Comparison of ENCODE assay signal across 20 cellular contexts in the genomic region with DNA sequence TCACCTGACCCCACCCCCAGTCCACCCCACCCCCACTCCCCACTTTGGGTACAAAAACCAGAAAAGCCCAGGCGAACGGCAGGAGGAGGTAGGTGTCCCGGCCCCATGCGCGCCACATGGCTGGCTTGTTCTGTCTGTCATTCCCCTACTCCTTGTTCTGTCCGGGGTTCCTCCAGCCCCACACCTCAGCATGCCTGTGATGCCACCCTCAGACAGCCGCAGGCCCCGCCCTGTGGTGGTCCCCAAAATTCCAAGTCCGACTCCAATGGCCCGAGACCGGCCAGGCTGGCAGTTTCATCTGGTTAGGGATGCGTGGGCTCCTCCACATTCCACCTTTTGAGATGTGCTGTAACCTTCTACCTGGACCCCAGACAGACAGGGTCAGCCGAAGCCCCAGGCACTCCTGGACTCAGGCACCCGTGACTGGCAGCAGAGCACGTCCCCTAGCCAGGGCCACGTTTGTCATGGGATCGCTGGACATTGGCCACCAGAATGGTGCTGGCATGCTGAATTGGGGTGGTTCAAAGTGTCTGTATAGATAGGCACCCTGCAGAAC.
A peak's percentile ranks its signal among the peaks of the same experiment; 100 is the strongest.
DNase-seq lines count a peak whose midpoint lies in the region; ATAC-seq, FAIRE-seq and TF ChIP-seq lines count a peak whose summit lies in the region.
"Had no signal": no experiment of that assay in that cellular context is flagged by ENCODE, and none has a peak within 500 bp of the region (broad histone marks: within the 10 kb centered on the region; RNA-seq: fewer than 3 reads in every experiment).

No MANE protein-coding gene starts in this region.

- no peak overlapping the region for H3K4ac ChIP-seq in H1 (replicated peaks; ENCODE audit: insufficient read length, low read depth, low read length)

- no peak overlapping the region for H3K27ac ChIP-seq in H1 (ENCODE audit: low read depth, low read length)
- H3K27ac ChIP-seq in WERI-Rb-1 = no peak overlapping the region
- H3K27ac ChIP-seq: foreskin keratinocyte, GM23248 had no signal

- TF ChIP-seq CTCF in Loucy (conservative IDR thresholded peaks at IDR 0.05; ENCODE audit: low read length) (no peak), H1 (IDR thresholded peaks at IDR 0.05; ENCODE audit: control extremely low read depth in 1 of 3, insufficient read depth in 1 of 3, low read depth in 1 of 3, low read length in 3 of 3) (no peak), WERI-Rb-1 (IDR thresholded peaks at IDR 0.05; ENCODE audit: low read depth, low read length) (no peak)

- peak overlapping the region; percentile 1; the same call in 1 of the 2 replicates for H2BK12ac ChIP-seq in H1 (ENCODE audit: low read depth, low read length)

- H3K4me2 ChIP-seq in Loucy (ENCODE audit: low read depth, low read length, poor library complexity, severe bottlenecking) = peak overlapping the region; percentile 29
- no peak overlapping the region for H3K4me2 ChIP-seq in H1 (ENCODE audit: insufficient read depth in 1 of 2, low read depth in 2 of 2, low read length in 2 of 2)

- H3K56ac ChIP-seq in H1 (replicated peaks; ENCODE audit: insufficient read length, low read depth, low read length) = no peak overlapping the region

- peaks cover 62% of the 10 kb centered on the region for H3K27me3 Mint-ChIP-seq in activated naive CD4-positive, alpha-beta T cell treated with anti-CD3 and anti-CD28 coated beads, Interleukin-2, amount 10 ng/mL, durations not matched to agents 7 days and 5 days

- no peak for TF ChIP-seq POLR2A in H1 (IDR thresholded peaks at IDR 0.05; ENCODE audit: control extremely low read depth in 1 of 2, low read depth in 2 of 2, low read length in 2 of 2)

- H3K36me3 ChIP-seq in Loucy (ENCODE audit: insufficient read depth, low read length) = no peaks in the 10 kb centered on the region
- H3K36me3 ChIP-seq in H1 (ENCODE audit: control insufficient read depth in 2 of 4, insufficient read depth in 4 of 4, low read length in 3 of 4) = no peaks in the 10 kb centered on the region
- no peaks in the 10 kb centered on the region for H3K36me3 ChIP-seq in WERI-Rb-1

- no peak overlapping the region for H3K18ac ChIP-seq in H1 (ENCODE audit: extremely low read depth, low read length)

- 96% methylated on average over 14 of the region's 17 CpGs; no CpG with 5 or more reads in 1 of the 2 experiments for WGBS in H1 (ENCODE audit: extremely low coverage in 1 of 2, insufficient coverage in 1 of 2, insufficient read length in 1 of 2, insufficient replicate concordance in 2 of 2, low coverage in 1 of 2, low lambda C conversion rate in 2 of 2, missing lambda C conversion rate in 1 of 2), 2 experiments

- no peaks in the 10 kb centered on the region for H3K9me3 ChIP-seq in Loucy (ENCODE audit: insufficient read depth, low read depth, low read length)
- peaks cover 0 to 4% of the 10 kb centered on the region in 2 experiments; a peak in 3 of 4 replicates for H3K9me3 ChIP-seq in H1 (ENCODE audit: insufficient read depth in 2 of 2, low read depth in 1 of 2, low read length in 1 of 2)
- peaks cover 10% of the 10 kb centered on the region for H3K9me3 ChIP-seq in WERI-Rb-1 (ENCODE audit: severe bottlenecking)

- peaks cover 2% of the 10 kb centered on the region for H3K36me3 Mint-ChIP-seq in activated naive CD4-positive, alpha-beta T cell treated with anti-CD3 and anti-CD28 coated beads, Interleukin-2, amount 10 ng/mL, durations not matched to agents 7 days and 5 days
- H3K36me3 Mint-ChIP-seq in stimulated activated effector memory CD8-positive, alpha-beta T cell treated with anti-CD3 and anti-CD28 coated beads, Interleukin-12 subunit alpha, Interleukin-12 subunit beta, amount 100 ng/mL, for 72 hours = no peaks in the 10 kb centered on the region

- H2BK15ac ChIP-seq in H1 (ENCODE audit: low read length) = no peak overlapping the region; the same call in 1 of the 2 replicates

- DNase-seq in activated naive CD4-positive, alpha-beta T cell treated with anti-CD3 and anti-CD28 coated beads, Interleukin-2, amount 10 ng/mL, durations not matched to agents 7 days and 5 days = no peak
- no peak for DNase-seq in activated naive CD4-positive, alpha-beta T cell treated with anti-CD3 and anti-CD28 coated beads, Interleukin-2, amount 50 U/mL, for 16 hours
- DNase-seq in H1 (ENCODE audit: low read depth in 1 of 2, low spot score in 2 of 2) = no peak
- DNase-seq in stimulated activated effector memory CD8-positive, alpha-beta T cell treated with anti-CD3 and anti-CD28 coated beads, Interleukin-12 subunit alpha, Interleukin-12 subunit beta, amount 100 ng/mL, for 72 hours (ENCODE audit: low spot score in 2 of 2) = no peak
- DNase-seq in WERI-Rb-1 = no peak
- DNase-seq in HuH-7.5 (ENCODE audit: low spot score) = no peak
- DNase-seq in stimulated activated CD4-positive, alpha-beta T cell treated with anti-CD3 and anti-CD28 coated beads, Interleukin-12 subunit alpha, Interleukin-12 subunit beta, amount 100 ng/mL, for 4 hours = no peak
- DNase-seq: cortex of kidney, foreskin keratinocyte, GF-D8, GM23248, midbrain, NCI-H187 treated with DMSO at 0.1 percent for 48 hours, NCI-H510A treated with DMSO at 0.1 percent for 48 hours, nucleus accumbens, SHP77 treated with DMSO at 0.1 percent for 48 hours, T-helper 9 cell had no signal

- H3K79me2 ChIP-seq in Loucy (ENCODE audit: insufficient read depth, low read length) (no peaks in the 10 kb centered on the region), H1 (ENCODE audit: control insufficient read depth in 1 of 2, insufficient read depth in 2 of 2, low read length in 2 of 2) (no peaks in the 10 kb centered on the region)

- H3K23me2 ChIP-seq in H1 (ENCODE audit: low read depth, low read length) = peaks cover 14% of the 10 kb centered on the region

- CTCF ChIA-PET in activated naive CD4-positive, alpha-beta T cell treated with anti-CD3 and anti-CD28 coated beads, Interleukin-2, amount 10 ng/mL, durations not matched to agents 7 days and 5 days (lab: Charles Lee) = no interaction called here
- CTCF ChIA-PET in H1 (lab: Charles Lee; ENCODE audit: partially characterized antibody) = no interaction called here

- no peak overlapping the region for H3K4me3 Mint-ChIP-seq in activated naive CD4-positive, alpha-beta T cell treated with anti-CD3 and anti-CD28 coated beads, Interleukin-2, amount 10 ng/mL, durations not matched to agents 7 days and 5 days
- peak overlapping the region; percentile 36 for H3K4me3 Mint-ChIP-seq in stimulated activated effector memory CD8-positive, alpha-beta T cell treated with anti-CD3 and anti-CD28 coated beads, Interleukin-12 subunit alpha, Interleukin-12 subunit beta, amount 100 ng/mL, for 72 hours

- no peak for ATAC-seq in stimulated activated effector memory CD8-positive, alpha-beta T cell treated with anti-CD3 and anti-CD28 coated beads, Interleukin-12 subunit alpha, Interleukin-12 subunit beta, amount 100 ng/mL, for 72 hours
- ATAC-seq: foreskin keratinocyte, sciatic nerve had no signal

- 0 out of 2 replicates have a peak overlapping the region, but pooled peaks have one; percentile 28 for H2AK5ac ChIP-seq in H1 (ENCODE audit: low read depth, low read length)

- H3K4me1 ChIP-seq in Loucy (ENCODE audit: insufficient read depth, low read length, poor library complexity, severe bottlenecking) = peaks cover 28% of the 10 kb centered on the region
- peaks cover 9 to 26% (median 18%) of the 10 kb centered on the region in 4 experiments for H3K4me1 ChIP-seq in H1 (replicated peaks in 1 of 4; ENCODE audit: control insufficient read depth in 3 of 4, insufficient read depth in 4 of 4, low read length in 3 of 4)
- H3K4me1 ChIP-seq: foreskin keratinocyte had no signal

- no peak overlapping the region for H4K5ac ChIP-seq in H1 (ENCODE audit: insufficient read length, low read depth, low read length)

- peak overlapping the region; percentile 4 for H4K91ac ChIP-seq in H1 (replicated peaks; ENCODE audit: insufficient read length, low read length)

- no peak overlapping the region for H3K23ac ChIP-seq in H1 (ENCODE audit: insufficient read length)

- H3K9me2 ChIP-seq in Loucy (replicated peaks; ENCODE audit: low read depth, low read length) = no peaks in the 10 kb centered on the region

- TF ChIP-seq RAD21 in H1 (IDR thresholded peaks at IDR 0.05 in 1 of 2, conservative IDR thresholded peaks at IDR 0.05 in 1 of 2; ENCODE audit: low read depth in 2 of 2, low read length in 2 of 2) = no peak

- H3K9ac ChIP-seq in Loucy (ENCODE audit: low read depth, low read length, poor library complexity, severe bottlenecking) (no peak overlapping the region), H1 (replicated peaks in 1 of 4; ENCODE audit: extremely low read depth in 1 of 4, low read depth in 3 of 4, low read length in 3 of 4) (no peak overlapping the region)
- H3K9ac ChIP-seq: GM23248 had no signal

- no peaks in the 10 kb centered on the region for H3K79me1 ChIP-seq in H1 (ENCODE audit: low read depth, low read length)

- H3K9me3 Mint-ChIP-seq in activated naive CD4-positive, alpha-beta T cell treated with anti-CD3 and anti-CD28 coated beads, Interleukin-2, amount 10 ng/mL, durations not matched to agents 7 days and 5 days = peaks cover 6% of the 10 kb centered on the region
- H3K9me3 Mint-ChIP-seq in stimulated activated effector memory CD8-positive, alpha-beta T cell treated with anti-CD3 and anti-CD28 coated beads, Interleukin-12 subunit alpha, Interleukin-12 subunit beta, amount 100 ng/mL, for 72 hours = no peaks in the 10 kb centered on the region

- H2AFZ ChIP-seq in Loucy (ENCODE audit: low read length) = no peak overlapping the region
- H2AFZ ChIP-seq in H1 (ENCODE audit: low read length) = no peak overlapping the region
- H2AFZ ChIP-seq: GM23248 had no signal

- no peaks in the 10 kb centered on the region for H3F3A ChIP-seq in Loucy (ENCODE audit: low read depth)

- H3K14ac ChIP-seq in H1 (ENCODE audit: insufficient read length) = no peak overlapping the region

- H3K4me1 Mint-ChIP-seq in activated naive CD4-positive, alpha-beta T cell treated with anti-CD3 and anti-CD28 coated beads, Interleukin-2, amount 10 ng/mL, durations not matched to agents 7 days and 5 days = peaks cover 49% of the 10 kb centered on the region
- H3K4me1 Mint-ChIP-seq in stimulated activated effector memory CD8-positive, alpha-beta T cell treated with anti-CD3 and anti-CD28 coated beads, Interleukin-12 subunit alpha, Interleukin-12 subunit beta, amount 100 ng/mL, for 72 hours = peaks cover 34% of the 10 kb centered on the region

- H4K20me1 ChIP-seq in Loucy (ENCODE audit: insufficient read depth, low read length, poor library complexity, severe bottlenecking) (no peaks in the 10 kb centered on the region), H1 (replicated peaks in 1 of 2; ENCODE audit: control insufficient read depth in 1 of 2, insufficient read depth in 2 of 2, low read length in 2 of 2) (no peaks in the 10 kb centered on the region)

- no peak for FAIRE-seq in H1 (lab: Jason Lieb, UNC)
- FAIRE-seq: GM12891 had no signal

- H3K27me3 ChIP-seq in Loucy (ENCODE audit: insufficient read depth, low read length, poor library complexity, severe bottlenecking) (no peaks in the 10 kb centered on the region), H1 (replicated peaks in 1 of 4; ENCODE audit: control insufficient read depth in 3 of 4, extremely low read depth in 1 of 4, insufficient read depth in 3 of 4, low read length in 3 of 4) (peaks cover 0 to 20% (median 9%) of the 10 kb centered on the region in 4 experiments; a peak in 5 of 7 replicates), WERI-Rb-1 (ENCODE audit: insufficient read depth, low read depth, severe bottlenecking) (no peaks in the 10 kb centered on the region)

- H4K8ac ChIP-seq in H1 (ENCODE audit: extremely low read depth, insufficient read depth, low read length) = no peak overlapping the region

- H2BK5ac ChIP-seq in H1 (ENCODE audit: low read depth, low read length) = peak overlapping the region; percentile 26; the same call in 1 of the 2 replicates

- peak overlapping the region; percentile 90 for H3K27ac Mint-ChIP-seq in activated naive CD4-positive, alpha-beta T cell treated with anti-CD3 and anti-CD28 coated beads, Interleukin-2, amount 10 ng/mL, durations not matched to agents 7 days and 5 days
- H3K27ac Mint-ChIP-seq in stimulated activated effector memory CD8-positive, alpha-beta T cell treated with anti-CD3 and anti-CD28 coated beads, Interleukin-12 subunit alpha, Interleukin-12 subunit beta, amount 100 ng/mL, for 72 hours = peak overlapping the region; percentile 78

- POLR2A ChIA-PET in H1 (lab: Charles Lee; ENCODE audit: partially characterized antibody) = interaction anchor here (1.8 kb wide), 1 partner anchor 36 kb away, joined by 3 read pairs; no protein-coding TSS in a partner anchor

- no peak overlapping the region for H3K4me3 ChIP-seq in Loucy (ENCODE audit: low read length, poor library complexity, severe bottlenecking)
- no peak overlapping the region for H3K4me3 ChIP-seq in H1 (ENCODE audit: extremely low read depth in 1 of 4, insufficient read depth in 2 of 4, low read depth in 3 of 4, low read length in 4 of 4)
- no peak overlapping the region for H3K4me3 ChIP-seq in WERI-Rb-1 (ENCODE audit: low read depth, low read length)
- H3K4me3 ChIP-seq: GM23248 had no signal

- no peak overlapping the region for H2BK120ac ChIP-seq in H1 (replicated peaks; ENCODE audit: low read depth, low read length)

- TF ChIP-seq EP300 in H1 (IDR thresholded peaks at IDR 0.05; ENCODE audit: borderline replicate concordance in 1 of 2, low read depth in 2 of 2, low read length in 2 of 2) = no peak

- H2BK20ac ChIP-seq in H1 (ENCODE audit: low read length) = 0 out of 2 replicates have a peak overlapping the region, but pooled peaks have one; percentile 48
